In the genomic region with DNA sequence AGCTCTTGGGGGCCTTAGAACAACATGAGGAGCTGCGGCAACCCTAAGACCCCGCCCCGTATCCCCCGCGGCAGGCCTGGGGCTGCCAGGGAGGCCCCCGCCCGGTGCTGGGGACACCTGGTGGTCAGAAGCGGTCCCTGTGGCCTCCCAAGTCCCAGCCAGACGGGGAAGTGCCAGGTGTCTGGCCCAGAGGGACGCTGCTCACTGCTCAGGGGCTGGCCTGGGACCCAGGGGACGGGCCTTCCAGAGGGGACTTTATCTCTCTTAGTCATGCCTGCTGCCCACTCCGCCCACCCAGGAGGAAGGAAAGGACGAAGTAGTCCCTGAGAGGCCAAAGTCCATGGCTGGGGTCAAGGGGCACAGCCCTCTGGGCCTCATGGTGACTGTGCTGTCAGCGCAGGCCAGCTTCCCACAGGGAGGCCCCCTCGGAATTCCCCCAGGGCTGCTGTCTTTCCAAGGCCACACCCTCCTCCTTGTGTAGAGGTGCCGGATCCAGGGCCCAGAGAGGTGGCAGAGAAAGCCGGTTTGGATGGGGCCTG, we compare ENCODE assay signal across 10 cellular contexts. TPM values are rescaled to one million over a fixed set of nuclear protein-coding genes. Genes with fewer than 3 reads are reported as not detected.
DNase-seq lines count a peak whose midpoint lies in the region; ATAC-seq, FAIRE-seq and TF ChIP-seq lines count a peak whose summit lies in the region.
"Had no signal": no experiment of that assay in that cellular context is flagged by ENCODE, and none has a peak within 500 bp of the region (broad histone marks: within the 10 kb centered on the region; RNA-seq: fewer than 3 reads in every experiment).

No MANE protein-coding gene starts in this region.

- dilution Hi-C loops in IMR-90 (cut with HindIII; ENCODE audit: low sequenced_read_pairs, unreplicated experiment) = no loop called here

- no peak for TF ChIP-seq POLR2A in IMR-90 (IDR thresholded peaks at IDR 0.05; ENCODE audit: low read depth, low read length)
- TF ChIP-seq POLR2A in GM12891 (IDR thresholded peaks at IDR 0.05; ENCODE audit: low read depth, low read length) = no peak

- H3K27me3 Mint-ChIP-seq in endothelial cell (ENCODE audit: unreplicated experiment) = peaks cover 9% of the 10 kb centered on the region

- H4K20me1 ChIP-seq in IMR-90 (ENCODE audit: insufficient read depth, low read length) = no peaks in the 10 kb centered on the region; the same call in 1 of the 2 replicates

- no peak overlapping the region for H3K27ac ChIP-seq in IMR-90 (ENCODE audit: insufficient read depth, low read length)

- no peaks in the 10 kb centered on the region for H3K36me3 ChIP-seq in IMR-90 (ENCODE audit: control insufficient read depth, insufficient read depth, low read length)

- no peak overlapping the region for H2AK5ac ChIP-seq in IMR-90 (ENCODE audit: low read depth, low read length)

- no peaks in the 10 kb centered on the region for H3K9me3 Mint-ChIP-seq in endothelial cell (ENCODE audit: unreplicated experiment)

- TF ChIP-seq CTCF in IMR-90 (conservative IDR thresholded peaks at IDR 0.05; ENCODE audit: low read depth, low read length) (peak; percentile 39), endothelial cell (IDR thresholded peaks at IDR 0.05; ENCODE audit: unreplicated experiment) (peak; percentile 17)

- no peak for FAIRE-seq in GM12891 (lab: Jason Lieb, UNC)

- H4K91ac ChIP-seq in IMR-90 (ENCODE audit: insufficient read depth, low read depth, low read length) = no peak overlapping the region

- H3K27me3 ChIP-seq in IMR-90 (ENCODE audit: control insufficient read depth, insufficient read depth, low read length) = no peaks in the 10 kb centered on the region; the same call in 1 of the 2 replicates

- no TSS peak for BruUV-seq in IMR-90 (replicated peaks; lab: Mats Ljungman, UMichigan)

- no peak overlapping the region for H3K18ac ChIP-seq in IMR-90 (ENCODE audit: low read depth, low read length)

- POLR2A ChIA-PET in IMR-90 (lab: Charles Lee; ENCODE audit: unreplicated experiment) = no interaction called here

- WGBS in IMR-90 (ENCODE audit: extremely low coverage in 2 of 2, insufficient read length in 1 of 2), 2 experiments = 82% methylated on average over 5 of the region's 17 CpGs; no CpG with 5 or more reads in 1 of the 2 experiments

- no peak overlapping the region for H3K4me2 ChIP-seq in IMR-90 (ENCODE audit: low read depth, low read length)

- H3K4me1 Mint-ChIP-seq in endothelial cell (ENCODE audit: unreplicated experiment) = no peaks in the 10 kb centered on the region

- no peak overlapping the region for H4K8ac ChIP-seq in IMR-90 (ENCODE audit: low read depth in 2 of 2, low read length in 2 of 2)

- no peak overlapping the region for H3K23ac ChIP-seq in IMR-90 (ENCODE audit: low read depth, low read length)

- no peak overlapping the region for H2BK20ac ChIP-seq in IMR-90 (ENCODE audit: low read depth, low read length)

- H3K56ac ChIP-seq in IMR-90 (ENCODE audit: extremely low read depth, insufficient read depth, low read length) = no peak overlapping the region

- H2AK9ac ChIP-seq in IMR-90 (replicated peaks; ENCODE audit: low read depth, low read length, poor library complexity) = no peak overlapping the region

- no peak overlapping the region for H3K27ac Mint-ChIP-seq in endothelial cell (ENCODE audit: unreplicated experiment)

- no peak overlapping the region for H2AFZ ChIP-seq in IMR-90 (replicated peaks; ENCODE audit: low read length, poor library complexity)

- no peak overlapping the region for H3K4me3 Mint-ChIP-seq in endothelial cell (ENCODE audit: unreplicated experiment)

- no peaks in the 10 kb centered on the region for H3K9me1 ChIP-seq in IMR-90 (ENCODE audit: insufficient read depth, low read length)

- H3K4ac ChIP-seq in IMR-90 (ENCODE audit: low read depth, low read length) = no peak overlapping the region

- in situ Hi-C loops in IMR-90 (cut with MboI; ENCODE audit: low sequenced_read_pairs) = no loop called here

- H3K9ac ChIP-seq in IMR-90 (ENCODE audit: low read depth, low read length) = no peak overlapping the region

- no peak overlapping the region for H3K4me3 ChIP-seq in IMR-90 (ENCODE audit: insufficient read depth, low read depth, low read length)

- peaks cover 5% of the 10 kb centered on the region for H3K4me1 ChIP-seq in IMR-90 (ENCODE audit: control insufficient read depth, insufficient read depth, low read length)

- CTCF ChIA-PET in IMR-90 (lab: Yijun Ruan, JAX) = interaction anchor here (0.6 kb wide), 1 partner anchor 71 kb away, joined by 4 read pairs; no protein-coding TSS in a partner anchor

- H4K5ac ChIP-seq in IMR-90 (ENCODE audit: low read depth, low read length) = no peak overlapping the region

- no peak overlapping the region for H3K14ac ChIP-seq in IMR-90 (replicated peaks; ENCODE audit: low read depth, low read length)

- H3K79me1 ChIP-seq in IMR-90 (ENCODE audit: low read depth in 1 of 2, low read length in 2 of 2) = no peaks in the 10 kb centered on the region

- H2BK15ac ChIP-seq in IMR-90 (ENCODE audit: low read depth, low read length) = no peak overlapping the region

- H3K9me3 ChIP-seq in IMR-90 (ENCODE audit: control insufficient read depth, insufficient read depth, low read length) = no peaks in the 10 kb centered on the region

- peak; percentile 26 for DNase-seq in NCI-H2227 (lab: John Stamatoyannopoulos, UW; ENCODE audit: unreplicated experiment)
- DNase-seq in NCI-H2227 treated with DMSO at 0.1 percent for 48 hours (lab: John Stamatoyannopoulos, UW) = no peak
- DNase-seq in IMR-90 = no peak
- DNase-seq in endothelial cell (ENCODE audit: low spot score) = peak; percentile 35
- DNase-seq in retina = peak; percentile 40
- DNase-seq in GM12891 (ENCODE audit: insufficient read length, low spot score) = no peak
- no peak for DNase-seq in NCI-H2171 treated with DMSO at 0.1 percent for 48 hours (lab: John Stamatoyannopoulos, UW)
- DNase-seq: C1 segment of cervical spinal cord, NCI-H2029 treated with DMSO at 0.1 percent for 48 hours had no signal

- ATAC-seq in IMR-90 (ENCODE audit: low read depth) = no peak
- no peak for ATAC-seq in HG02840 (IDR thresholded peaks at IDR 0.05; ENCODE audit: low FRiP score, unreplicated experiment)

- intact Hi-C loops in IMR-90 (cut with micrococcal nuclease) = loop anchor here (1.0 kb wide), 1 partner anchor 61 kb away; no protein-coding TSS in a partner anchor

- TF ChIP-seq RAD21 in IMR-90 (IDR thresholded peaks at IDR 0.05; ENCODE audit: low read length) = peak; percentile 46

- H3K36me3 Mint-ChIP-seq in endothelial cell (ENCODE audit: low read depth, unreplicated experiment) = peaks cover 15% of the 10 kb centered on the region

- no peak overlapping the region for H2BK120ac ChIP-seq in IMR-90 (ENCODE audit: low read depth, low read length)

- no peak overlapping the region for H2BK5ac ChIP-seq in IMR-90 (ENCODE audit: low read depth, low read length, poor library complexity, severe bottlenecking)

TF ChIP-seq in IMR-90, 13 proteins besides CTCF, POLR2A, EP300 and RAD21:
- TF ChIP-seq MAZ (IDR thresholded peaks at IDR 0.05; ENCODE audit: borderline replicate concordance, low read depth, low read length) (no peak), SMC3 (IDR thresholded peaks at IDR 0.05; ENCODE audit: low read depth, low read length) (peak; percentile 36), CHD1 (IDR thresholded peaks at IDR 0.05; ENCODE audit: low read depth, low read length) (no peak)

TF ChIP-seq in GM12891, 5 proteins besides CTCF, POLR2A, EP300 and RAD21:
- no peak for TF ChIP-seq TAF1 (IDR thresholded peaks at IDR 0.05; ENCODE audit: low read depth, low read length)

RNA-seq across cellular contexts. Expression of gene HTRA3, which starts 31.0 kb away (rescaled TPM):
- total RNA-seq in IMR-90 (2012; rRNA removed) (1.1 and 1.3 TPM in 2 replicates), endothelial cell (ENCODE audit: unreplicated experiment) (1.7 TPM)
- polyA plus RNA-seq in IMR-90 (2012; rRNA removed) = 8.9 and 9.5 TPM in 2 replicates
- 5.3 and 12.8 TPM in 2 replicates for polyA plus RNA-seq in IMR-90 (2012; cell fraction: cytosol; rRNA removed)
- polyA plus RNA-seq in IMR-90 (2012; cell fraction: nucleus; rRNA removed; ENCODE audit: low replicate concordance) = 3.7 and 5.2 TPM in 2 replicates
- polyA plus RNA-seq in GM12891 (2012; ENCODE audit: low read depth, missing spikeins) = 0.06 TPM

RNA-seq across cellular contexts. Expression of gene SH3TC1, which starts 39.5 kb away (rescaled TPM):
- 1.4 and 1.6 TPM in 2 replicates for total RNA-seq in IMR-90 (2012; rRNA removed)
- polyA plus RNA-seq in IMR-90 (2012; rRNA removed) = 2.2 and 2.3 TPM in 2 replicates
- 2.4 and 2.5 TPM in 2 replicates for polyA plus RNA-seq in IMR-90 (2012; cell fraction: cytosol; rRNA removed)
- polyA plus RNA-seq in IMR-90 (2012; cell fraction: nucleus; rRNA removed; ENCODE audit: low replicate concordance) = 7.2 and 19.2 TPM in 2 replicates
- 114 TPM for total RNA-seq in endothelial cell (ENCODE audit: unreplicated experiment)
- polyA plus RNA-seq in GM12891 (2012; ENCODE audit: low read depth, missing spikeins) = 18.5 TPM

Comparison
In these comparisons a context has a peak if more than half of its experiments do, and no peak if none do; other contexts are left out.
1. DNase-seq: peak in NCI-H2227 (single experiment), endothelial cell (single experiment) and retina (single experiment); none in NCI-H2227 treated with DMSO at 0.1 percent for 48 hours (single experiment), IMR-90 (single experiment), GM12891 (single experiment) and NCI-H2171 treated with DMSO at 0.1 percent for 48 hours (single experiment).
2. RNA of gene SH3TC1, which starts 39.5 kb away (total RNA-seq): 114 TPM in endothelial cell (single experiment); 1.4 to 1.6 TPM in IMR-90; every median in the first group is over 10 times any median in the second.